ENCODE assay signal across 8 cellular contexts in genomic region chr18:77055429-77056310, GRCh38.
DNase-seq lines count a peak whose midpoint lies in the region; TF ChIP-seq lines count a peak whose summit lies in the region.

No MANE protein-coding gene starts in this region.

- H3K4me1 Mint-ChIP-seq in activated T-helper 1 cell treated with anti-CD3 and anti-CD28 coated beads, Interleukin-12 subunit alpha, Interleukin-12 subunit beta, Interleukin-2, Interleukin-4 antibody, amounts not matched to agents 30 ng/mL and 10 ng/mL and 1 ng/mL, durations not matched to agents 14 hours and 24 hours and 36 hours (ENCODE audit: low read depth) = peaks cover 74% of the 10 kb centered on the region

- intact Hi-C loops in activated T-helper 1 cell treated with anti-CD3 and anti-CD28 coated beads, Interleukin-12 subunit alpha, Interleukin-12 subunit beta, Interleukin-2, Interleukin-4 antibody, amounts not matched to agents 30 ng/mL and 10 ng/mL and 1 ng/mL, durations not matched to agents 14 hours and 24 hours and 36 hours (cut with micrococcal nuclease) = loop anchor here (1.0 to 2.0 kb wide), 3 partner anchors 8 to 55 kb away; no protein-coding TSS in a partner anchor

- H3K27me3 ChIP-seq in layer of hippocampus (ENCODE audit: control insufficient read depth, insufficient read depth, low read length) (no peaks in the 10 kb centered on the region), suprapubic skin (no peaks in the 10 kb centered on the region)

- peaks cover 46% of the 10 kb centered on the region for H3K4me1 ChIP-seq in suprapubic skin

- H3K36me3 ChIP-seq in suprapubic skin = no peaks in the 10 kb centered on the region

- 73% methylated on average over 15 of the region's 16 CpGs for WGBS in suprapubic skin

- TF ChIP-seq EP300 in suprapubic skin (IDR thresholded peaks at IDR 0.05) = no peak

- H3K4me3 ChIP-seq in suprapubic skin = no peak overlapping the region

- H3K27me3 Mint-ChIP-seq in activated T-helper 1 cell treated with anti-CD3 and anti-CD28 coated beads, Interleukin-12 subunit alpha, Interleukin-12 subunit beta, Interleukin-2, Interleukin-4 antibody, amounts not matched to agents 30 ng/mL and 10 ng/mL and 1 ng/mL, durations not matched to agents 14 hours and 24 hours and 36 hours (ENCODE audit: insufficient read depth) = no peaks in the 10 kb centered on the region

- H3K27ac ChIP-seq in layer of hippocampus (ENCODE audit: low read depth, low read length) (peak overlapping the region; percentile 92), suprapubic skin (peak overlapping the region; percentile 70)

- H3K27ac Mint-ChIP-seq in activated T-helper 1 cell treated with anti-CD3 and anti-CD28 coated beads, Interleukin-12 subunit alpha, Interleukin-12 subunit beta, Interleukin-2, Interleukin-4 antibody, amounts not matched to agents 30 ng/mL and 10 ng/mL and 1 ng/mL, durations not matched to agents 14 hours and 24 hours and 36 hours = peak overlapping the region; percentile 95

- no peak for TF ChIP-seq CTCF in suprapubic skin (IDR thresholded peaks at IDR 0.05)

- H3K36me3 Mint-ChIP-seq in activated T-helper 1 cell treated with anti-CD3 and anti-CD28 coated beads, Interleukin-12 subunit alpha, Interleukin-12 subunit beta, Interleukin-2, Interleukin-4 antibody, amounts not matched to agents 30 ng/mL and 10 ng/mL and 1 ng/mL, durations not matched to agents 14 hours and 24 hours and 36 hours (ENCODE audit: low read depth) = peaks cover 21% of the 10 kb centered on the region

- H3K4me3 Mint-ChIP-seq in activated T-helper 1 cell treated with anti-CD3 and anti-CD28 coated beads, Interleukin-12 subunit alpha, Interleukin-12 subunit beta, Interleukin-2, Interleukin-4 antibody, amounts not matched to agents 30 ng/mL and 10 ng/mL and 1 ng/mL, durations not matched to agents 14 hours and 24 hours and 36 hours = peak overlapping the region; percentile 72

- no peak for TF ChIP-seq POLR2A in suprapubic skin (IDR thresholded peaks at IDR 0.05)

- no peaks in the 10 kb centered on the region for H3K9me3 ChIP-seq in suprapubic skin

- peak; percentile 18 for DNase-seq in NCI-H510A treated with DMSO at 0.1 percent for 48 hours (lab: John Stamatoyannopoulos, UW)
- DNase-seq in NCI-H510A (lab: John Stamatoyannopoulos, UW) = no peak
- no peak for DNase-seq in activated T-helper 1 cell treated with anti-CD3 and anti-CD28 coated beads, Interleukin-12 subunit alpha, Interleukin-12 subunit beta, Interleukin-2, Interleukin-4 antibody, amounts not matched to agents 30 ng/mL and 10 ng/mL and 1 ng/mL, durations not matched to agents 14 hours and 24 hours and 36 hours (ENCODE audit: low spot score)
- DNase-seq in suprapubic skin (ENCODE audit: low spot score in 2 of 2) = no peak
- DNase-seq in NCI-H2081 treated with DMSO at 0.1 percent for 48 hours (lab: John Stamatoyannopoulos, UW) = no peak
- DNase-seq in central memory CD4-positive, alpha-beta T cell = no peak
- no peak for DNase-seq in stimulated activated CD4-positive, alpha-beta T cell treated with anti-CD3 and anti-CD28 coated beads, Interleukin-1b, Interleukin-23, amount 100 ng/mL, for 48 hours

- H3K9me3 Mint-ChIP-seq in activated T-helper 1 cell treated with anti-CD3 and anti-CD28 coated beads, Interleukin-12 subunit alpha, Interleukin-12 subunit beta, Interleukin-2, Interleukin-4 antibody, amounts not matched to agents 30 ng/mL and 10 ng/mL and 1 ng/mL, durations not matched to agents 14 hours and 24 hours and 36 hours = no peaks in the 10 kb centered on the region
